In genomic region chr7:70047891-70048448, GRCh38 we compare ENCODE assay signal across 22 cellular contexts.
A peak's percentile ranks its signal among the peaks of the same experiment; 100 is the strongest.
DNase-seq lines count a peak whose midpoint lies in the region; ATAC-seq, FAIRE-seq and TF ChIP-seq lines count a peak whose summit lies in the region.
"Had no signal": no experiment of that assay in that cellular context is flagged by ENCODE, and none has a peak within 500 bp of the region (broad histone marks: within the 10 kb centered on the region; RNA-seq: fewer than 3 reads in every experiment).

No MANE protein-coding gene starts in this region.

- no peaks in the 10 kb centered on the region for H4K20me1 ChIP-seq in GM12878 (ENCODE audit: control insufficient read depth, insufficient read depth)

- no peak for TF ChIP-seq CTCF in A673 (conservative IDR thresholded peaks at IDR 0.05; ENCODE audit: low read depth, low read length)
- TF ChIP-seq CTCF in HEK293 (tag by site-specific recombination; IDR thresholded peaks at IDR 0.05), result no peak
- no peak for TF ChIP-seq CTCF in GM12878 (IDR thresholded peaks at IDR 0.05 in 2 of 3, conservative IDR thresholded peaks at IDR 0.05 in 1 of 3; ENCODE audit: control insufficient read depth in 2 of 3, extremely low read depth in 1 of 3, insufficient read depth in 1 of 3, low read depth in 3 of 3, low read length in 3 of 3)

- no peak overlapping the region for H3K9ac ChIP-seq in GM12878 (ENCODE audit: control insufficient read depth, insufficient read depth, low read length)

- intact Hi-C loops in A673 (cut with micrococcal nuclease; ENCODE audit: unreplicated experiment), result loop anchor here (10.0 kb wide), 2 partner anchors 213 to 443 kb away; no protein-coding TSS in a partner anchor
- intact Hi-C loops in GM12878 (cut with micrococcal nuclease; ENCODE audit: unreplicated experiment), result loop anchor here (10.0 kb wide), 1 partner anchor 643 kb away; no protein-coding TSS in a partner anchor

- H3K36me3 ChIP-seq in A673 (ENCODE audit: insufficient read depth, low read length, poor library complexity, severe bottlenecking), result no peaks in the 10 kb centered on the region
- no peaks in the 10 kb centered on the region for H3K36me3 ChIP-seq in HEK293 (ENCODE audit: control insufficient read depth in 2 of 2, insufficient read depth in 1 of 2, low read length in 2 of 2)
- no peaks in the 10 kb centered on the region for H3K36me3 ChIP-seq in GM12878 (ENCODE audit: control insufficient read depth in 2 of 2, insufficient read depth in 2 of 2, low read length in 1 of 2)

- in situ Hi-C loops in GM12878 (cut with MboI), result no loop called here

- no peak for TF ChIP-seq EP300 in GM12878 (IDR thresholded peaks at IDR 0.05; ENCODE audit: borderline replicate concordance in 1 of 2, control insufficient read depth in 1 of 2, low read depth in 2 of 2, low read length in 2 of 2)

- DNase-seq in A673 (ENCODE audit: low spot score) (peak; percentile 48), GM12878 (ENCODE audit: low read depth, low spot score) (no peak), iPS-NIHi11 (ENCODE audit: low spot score) (peak; percentile 39), RKO (ENCODE audit: low spot score) (no peak), NCI-H526 (lab: John Stamatoyannopoulos, UW) (no peak), ecto neural progenitor cell (ENCODE audit: low spot score) (no peak), NCI-H748 (lab: John Stamatoyannopoulos, UW; ENCODE audit: unreplicated experiment) (no peak)
- DNase-seq: AML-193; Calu3; CD8-positive, alpha-beta memory T cell; DMS153; Karpas-422; NCI-H1417; NCI-H1694 treated with DMSO at 0.1 percent for 48 hours; NCI-H2081 treated with DMSO at 0.1 percent for 48 hours; NCI-H446; NCI-H526 treated with DMSO at 0.1 percent for 48 hours had no signal

- BruUV-seq in A673 (replicated peaks; lab: Mats Ljungman, UMichigan) (no TSS peak), GM12878 (replicated peaks; lab: Mats Ljungman, UMichigan) (no TSS peak)

- POLR2A ChIA-PET in A673 (lab: Charles Lee; ENCODE audit: low non-redundant PET), result no interaction called here
- POLR2A ChIA-PET in HEK293 (lab: Yijun Ruan, JAX), result no interaction called here
- POLR2A ChIA-PET in GM12878 (lab: Charles Lee), result no interaction called here

- no peak for FAIRE-seq in GM12878 (lab: Jason Lieb, UNC)
- FAIRE-seq: G401.6, H54 had no signal

- H3K27me3 ChIP-seq in A673 (replicated peaks; ENCODE audit: insufficient read depth, low read depth, low read length, poor library complexity), result no peaks in the 10 kb centered on the region
- no peaks in the 10 kb centered on the region for H3K27me3 ChIP-seq in GM12878 (replicated peaks in 1 of 2; ENCODE audit: control insufficient read depth in 2 of 2, insufficient read depth in 2 of 2, low read length in 1 of 2)

- TF ChIP-seq RAD21 in GM12878 (IDR thresholded peaks at IDR 0.05; ENCODE audit: insufficient read depth, low read depth, low read length), result no peak

- no peak overlapping the region for H3K27ac ChIP-seq in A673 (ENCODE audit: low read depth, low read length, poor library complexity, severe bottlenecking)
- H3K27ac ChIP-seq in HEK293 (ENCODE audit: extremely low read depth, low read depth, low read length), result no peak overlapping the region
- H3K27ac ChIP-seq in GM12878 (ENCODE audit: control insufficient read depth, insufficient read depth), result no peak overlapping the region
- H3K27ac ChIP-seq: 22Rv1, C4-2B had no signal

- WGBS in GM12878 (ENCODE audit: insufficient coverage, insufficient replicate concordance, low lambda C conversion rate, missing lambda C conversion rate), result 47% methylated on average over 3 of the region's 3 CpGs

- H3K79me2 ChIP-seq in GM12878 (ENCODE audit: control insufficient read depth, insufficient read depth, low read length), result no peaks in the 10 kb centered on the region

- RAD21 ChIA-PET in GM12878 (lab: Charles Lee; ENCODE audit: unreplicated experiment), result interaction anchor here (1.3 to 1.6 kb wide), 3 partner anchors 22 to 650 kb away, joined by 4 to 10 read pairs (median 6); no protein-coding TSS in a partner anchor

- CTCF ChIA-PET in A673 (lab: Charles Lee), result no interaction called here
- CTCF ChIA-PET in HEK293 (lab: Yijun Ruan, JAX), result interaction anchor here (0.6 kb wide), 1 partner anchor 91 kb away, joined by 3 read pairs; no protein-coding TSS in a partner anchor
- CTCF ChIA-PET in GM12878 (lab: Yijun Ruan, JAX), result interaction anchor here (0.6 to 1.2 kb wide), 7 partner anchors 10 to 649 kb away, joined by 3 to 6 read pairs (median 3); no protein-coding TSS in a partner anchor

- peak; percentile 82 for ATAC-seq in GM12878

- no peak for TF ChIP-seq POLR2A in GM12878 (IDR thresholded peaks at IDR 0.05; ENCODE audit: low read depth, low read length)

- H3K4me3 ChIP-seq in A673 (ENCODE audit: low read depth, low read length, poor library complexity, severe bottlenecking) (no peak overlapping the region), HEK293 (ENCODE audit: low read depth, low read length) (no peak overlapping the region), GM12878 (no peak overlapping the region)

- no peak overlapping the region for H3K4me2 ChIP-seq in GM12878 (ENCODE audit: control insufficient read depth, insufficient read depth)

- no peaks in the 10 kb centered on the region for H3K9me3 ChIP-seq in A673 (ENCODE audit: low read depth, low read length, poor library complexity, severe bottlenecking)
- no peaks in the 10 kb centered on the region for H3K9me3 ChIP-seq in HEK293 (ENCODE audit: control insufficient read depth, insufficient read depth, low read depth, low read length)
- no peaks in the 10 kb centered on the region for H3K9me3 ChIP-seq in GM12878 (replicated peaks; ENCODE audit: control insufficient read depth, insufficient read depth, low read length)

- SMC1A ChIA-PET in GM12878 (lab: Charles Lee; ENCODE audit: uncharacterized antibody, unreplicated experiment), result interaction anchor here (0.7 to 1.6 kb wide), 7 partner anchors 10 to 129 kb away, joined by 3 to 5 read pairs (median 3); no protein-coding TSS in a partner anchor

- no peak overlapping the region for H2AFZ ChIP-seq in GM12878 (ENCODE audit: control insufficient read depth, low read depth, low read length)

- H3K4me1 ChIP-seq in A673 (ENCODE audit: insufficient read depth, low read length, poor library complexity, severe bottlenecking) (peaks cover 21% of the 10 kb centered on the region), HEK293 (ENCODE audit: control insufficient read depth, insufficient read depth, low read length) (peaks cover 28% of the 10 kb centered on the region), GM12878 (ENCODE audit: control insufficient read depth, insufficient read depth, low read length) (no peaks in the 10 kb centered on the region)

TF ChIP-seq in HEK293, 187 proteins besides CTCF, POLR2A, EP300 and RAD21:
- no peak for TF ChIP-seq ZNF354C (tag by site-specific recombination; IDR thresholded peaks at IDR 0.05; ENCODE audit: borderline replicate concordance, low read depth)
- TF ChIP-seq ZNF341 (tag by site-specific recombination; IDR thresholded peaks at IDR 0.05; ENCODE audit: low read depth), result peak; percentile 50
TF ChIP-seq in HEK293: peak in this region for 1.

TF ChIP-seq in GM12878, 131 proteins besides CTCF, POLR2A, EP300 and RAD21 (continues in another document):
- no peak for TF ChIP-seq REST (IDR thresholded peaks at IDR 0.05; ENCODE audit: low read depth, low read length)
- TF ChIP-seq BCLAF1 (IDR thresholded peaks at IDR 0.05), result no peak

Comparison
In these comparisons a context has a peak if more than half of its experiments do, and no peak if none do; other contexts are left out.
1. DNase-seq: peak in A673 (single experiment) and iPS-NIHi11 (single experiment); none in GM12878 (single experiment), RKO (single experiment), NCI-H526 (0 of 2), ecto neural progenitor cell (single experiment) and NCI-H748 (single experiment).